In genomic region chr22:32815059-32815458, GRCh38 we compare ENCODE assay signal across 24 cellular contexts. TPM values are rescaled to one million over a fixed set of nuclear protein-coding genes. Genes with fewer than 3 reads are reported as not detected.
"Had no signal": no experiment of that assay in that cellular context is flagged by ENCODE, and none has a peak within 500 bp of the region (broad histone marks: within the 10 kb centered on the region; RNA-seq: fewer than 3 reads in every experiment).

No MANE protein-coding gene starts in this region.

- H3K27me3 ChIP-seq: ascending aorta, breast epithelium, cardiac muscle cell, dorsolateral prefrontal cortex had no signal

- H3K4me3 ChIP-seq: ascending aorta, breast epithelium, cardiac muscle cell, dorsolateral prefrontal cortex had no signal

- DNase-seq: activated CD4-positive, alpha-beta memory T cell treated with anti-CD3 and anti-CD28 coated beads, Interleukin-2, amount 10 ng/mL, durations not matched to agents 7 days and 5 days; activated CD4-positive, alpha-beta T cell treated with anti-CD3 and anti-CD28 coated beads for 1 hour; activated CD4-positive, alpha-beta T cell treated with anti-CD3 and anti-CD28 coated beads for 4 hours; activated CD4-positive, alpha-beta T cell treated with anti-CD3 and anti-CD28 coated beads, Interleukin-2, amount 10 ng/mL, durations not matched to agents 7 days and 5 days; activated CD4-positive, alpha-beta T cell treated with anti-CD3 and anti-CD28 coated beads, Interleukin-2, amount 50 U/mL, for 4 hours; activated CD8-positive, alpha-beta memory T cell treated with anti-CD3 and anti-CD28 coated beads, Interleukin-2, amount 50 U/mL, for 48 hours; activated gamma-delta T cell; activated naive CD4-positive, alpha-beta T cell; activated naive CD4-positive, alpha-beta T cell treated with anti-CD3 and anti-CD28 coated beads, Interleukin-2, amount 10 ng/mL, durations not matched to agents 7 days and 5 days; activated naive CD8-positive, alpha-beta T cell treated with anti-CD3 and anti-CD28 coated beads, Interleukin-2, amount 10 ng/mL, durations not matched to agents 7 days and 5 days; activated T-cell treated with anti-CD3 and anti-CD28 coated beads for 4 hours; activated T-cell treated with anti-CD3 and anti-CD28 coated beads, Interleukin-2, amount 50 U/mL, for 24 hours; activated T-cell treated with anti-CD3 and anti-CD28 coated beads, Interleukin-2, amount 50 U/mL, for 72 hours; dorsolateral prefrontal cortex; effector memory CD4-positive, alpha-beta T cell; endodermal cell; foreskin fibroblast; T-helper 2 cell had no signal

- H3K36me3 ChIP-seq: ascending aorta, breast epithelium, cardiac muscle cell had no signal

- H3K27ac ChIP-seq: ascending aorta, cardiac muscle cell, dorsolateral prefrontal cortex had no signal

- H3K4me1 ChIP-seq: breast epithelium had no signal

- ATAC-seq: activated naive CD4-positive, alpha-beta T cell treated with anti-CD3 and anti-CD28 coated beads, Interleukin-2, amount 50 U/mL, for 72 hours; activated T-cell treated with anti-CD3 and anti-CD28 coated beads, Interleukin-2, amount 50 U/mL, for 72 hours; esophagus mucosa had no signal

- H3K9me3 ChIP-seq: ascending aorta, breast epithelium had no signal

RNA-seq across cellular contexts. Expression of gene TIMP3, which starts 13.6 kb away (rescaled TPM):
- total RNA-seq: activated CD4-positive, alpha-beta memory T cell treated with anti-CD3 and anti-CD28 coated beads, Interleukin-2, amount 10 ng/mL, durations not matched to agents 7 days and 5 days; activated CD4-positive, alpha-beta T cell treated with anti-CD3 and anti-CD28 coated beads, Interleukin-2, amount 10 ng/mL, durations not matched to agents 7 days and 5 days; activated naive CD4-positive, alpha-beta T cell treated with anti-CD3 and anti-CD28 coated beads, Interleukin-2, amount 50 U/mL, for 72 hours; T-helper 1 cell treated with Interleukin-12 subunit alpha and Interleukin-12 subunit beta and Interleukin-4 antibody, amounts not matched to agents 30 ng/mL and 1 ng/mL, for 36 hours had no signal
